1 cellular context compared by ENCODE assay signal in the genomic region with DNA sequence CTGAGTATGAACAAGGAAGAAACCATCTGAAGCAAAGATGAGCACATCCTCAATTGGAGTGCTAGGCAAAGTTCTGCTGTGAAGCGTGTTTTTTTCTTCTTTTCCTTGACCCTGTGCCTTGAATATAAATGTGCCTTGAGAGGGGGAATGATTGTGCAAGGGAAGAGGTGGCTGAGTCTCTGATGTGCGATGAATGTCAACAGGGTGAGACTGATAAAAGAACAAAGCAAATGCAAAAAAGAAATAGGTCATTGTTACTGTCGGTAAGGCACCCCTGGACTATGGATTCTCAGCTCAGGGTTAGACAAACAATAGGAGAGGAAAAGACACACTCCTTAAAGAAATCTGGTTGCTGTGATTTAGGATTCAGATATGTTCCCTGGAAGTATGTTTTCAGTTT.
TF ChIP-seq lines count a peak whose summit lies in the region.

No MANE protein-coding gene starts in this region.

TF ChIP-seq in HepG2, 621 proteins besides CTCF, POLR2A, EP300 and RAD21 (continued from another document):
- TF ChIP-seq, protein P1, sequence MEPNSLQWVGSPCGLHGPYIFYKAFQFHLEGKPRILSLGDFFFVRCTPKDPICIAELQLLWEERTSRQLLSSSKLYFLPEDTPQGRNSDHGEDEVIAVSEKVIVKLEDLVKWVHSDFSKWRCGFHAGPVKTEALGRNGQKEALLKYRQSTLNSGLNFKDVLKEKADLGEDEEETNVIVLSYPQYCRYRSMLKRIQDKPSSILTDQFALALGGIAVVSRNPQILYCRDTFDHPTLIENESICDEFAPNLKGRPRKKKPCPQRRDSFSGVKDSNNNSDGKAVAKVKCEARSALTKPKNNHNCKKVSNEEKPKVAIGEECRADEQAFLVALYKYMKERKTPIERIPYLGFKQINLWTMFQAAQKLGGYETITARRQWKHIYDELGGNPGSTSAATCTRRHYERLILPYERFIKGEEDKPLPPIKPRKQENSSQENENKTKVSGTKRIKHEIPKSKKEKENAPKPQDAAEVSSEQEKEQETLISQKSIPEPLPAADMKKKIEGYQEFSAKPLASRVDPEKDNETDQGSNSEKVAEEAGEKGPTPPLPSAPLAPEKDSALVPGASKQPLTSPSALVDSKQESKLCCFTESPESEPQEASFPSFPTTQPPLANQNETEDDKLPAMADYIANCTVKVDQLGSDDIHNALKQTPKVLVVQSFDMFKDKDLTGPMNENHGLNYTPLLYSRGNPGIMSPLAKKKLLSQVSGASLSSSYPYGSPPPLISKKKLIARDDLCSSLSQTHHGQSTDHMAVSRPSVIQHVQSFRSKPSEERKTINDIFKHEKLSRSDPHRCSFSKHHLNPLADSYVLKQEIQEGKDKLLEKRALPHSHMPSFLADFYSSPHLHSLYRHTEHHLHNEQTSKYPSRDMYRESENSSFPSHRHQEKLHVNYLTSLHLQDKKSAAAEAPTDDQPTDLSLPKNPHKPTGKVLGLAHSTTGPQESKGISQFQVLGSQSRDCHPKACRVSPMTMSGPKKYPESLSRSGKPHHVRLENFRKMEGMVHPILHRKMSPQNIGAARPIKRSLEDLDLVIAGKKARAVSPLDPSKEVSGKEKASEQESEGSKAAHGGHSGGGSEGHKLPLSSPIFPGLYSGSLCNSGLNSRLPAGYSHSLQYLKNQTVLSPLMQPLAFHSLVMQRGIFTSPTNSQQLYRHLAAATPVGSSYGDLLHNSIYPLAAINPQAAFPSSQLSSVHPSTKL (CRISPR knock-in tag; IDR thresholded peaks at IDR 0.05) = peak; percentile 96
- TF ChIP-seq, protein P2, sequence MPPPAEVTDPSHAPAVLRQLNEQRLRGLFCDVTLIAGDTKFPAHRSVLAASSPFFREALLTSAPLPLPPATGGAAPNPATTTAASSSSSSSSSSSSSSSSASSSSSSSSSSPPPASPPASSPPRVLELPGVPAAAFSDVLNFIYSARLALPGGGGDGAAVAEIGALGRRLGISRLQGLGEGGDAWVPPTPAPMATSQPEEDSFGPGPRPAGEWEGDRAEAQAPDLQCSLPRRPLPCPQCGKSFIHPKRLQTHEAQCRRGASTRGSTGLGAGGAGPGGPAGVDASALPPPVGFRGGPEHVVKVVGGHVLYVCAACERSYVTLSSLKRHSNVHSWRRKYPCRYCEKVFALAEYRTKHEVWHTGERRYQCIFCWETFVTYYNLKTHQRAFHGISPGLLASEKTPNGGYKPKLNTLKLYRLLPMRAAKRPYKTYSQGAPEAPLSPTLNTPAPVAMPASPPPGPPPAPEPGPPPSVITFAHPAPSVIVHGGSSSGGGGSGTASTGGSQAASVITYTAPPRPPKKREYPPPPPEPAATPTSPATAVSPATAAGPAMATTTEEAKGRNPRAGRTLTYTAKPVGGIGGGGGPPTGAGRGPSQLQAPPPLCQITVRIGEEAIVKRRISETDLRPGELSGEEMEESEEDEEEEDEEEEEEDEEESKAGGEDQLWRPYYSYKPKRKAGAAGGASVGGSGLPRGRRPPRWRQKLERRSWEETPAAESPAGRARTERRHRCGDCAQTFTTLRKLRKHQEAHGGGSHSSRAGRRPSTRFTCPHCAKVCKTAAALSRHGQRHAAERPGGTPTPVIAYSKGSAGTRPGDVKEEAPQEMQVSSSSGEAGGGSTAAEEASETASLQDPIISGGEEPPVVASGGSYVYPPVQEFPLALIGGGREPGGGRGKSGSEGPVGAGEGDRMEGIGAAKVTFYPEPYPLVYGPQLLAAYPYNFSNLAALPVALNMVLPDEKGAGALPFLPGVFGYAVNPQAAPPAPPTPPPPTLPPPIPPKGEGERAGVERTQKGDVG (CRISPR knock-in tag; IDR thresholded peaks at IDR 0.05; ENCODE audit: borderline replicate concordance) = no peak
- TF ChIP-seq ZNF547 (CRISPR knock-in tag; IDR thresholded peaks at IDR 0.05) = no peak
- peak; percentile 78 for TF ChIP-seq NR2F2 (IDR thresholded peaks at IDR 0.05; ENCODE audit: borderline replicate concordance, low read depth)
- TF ChIP-seq, protein P3, sequence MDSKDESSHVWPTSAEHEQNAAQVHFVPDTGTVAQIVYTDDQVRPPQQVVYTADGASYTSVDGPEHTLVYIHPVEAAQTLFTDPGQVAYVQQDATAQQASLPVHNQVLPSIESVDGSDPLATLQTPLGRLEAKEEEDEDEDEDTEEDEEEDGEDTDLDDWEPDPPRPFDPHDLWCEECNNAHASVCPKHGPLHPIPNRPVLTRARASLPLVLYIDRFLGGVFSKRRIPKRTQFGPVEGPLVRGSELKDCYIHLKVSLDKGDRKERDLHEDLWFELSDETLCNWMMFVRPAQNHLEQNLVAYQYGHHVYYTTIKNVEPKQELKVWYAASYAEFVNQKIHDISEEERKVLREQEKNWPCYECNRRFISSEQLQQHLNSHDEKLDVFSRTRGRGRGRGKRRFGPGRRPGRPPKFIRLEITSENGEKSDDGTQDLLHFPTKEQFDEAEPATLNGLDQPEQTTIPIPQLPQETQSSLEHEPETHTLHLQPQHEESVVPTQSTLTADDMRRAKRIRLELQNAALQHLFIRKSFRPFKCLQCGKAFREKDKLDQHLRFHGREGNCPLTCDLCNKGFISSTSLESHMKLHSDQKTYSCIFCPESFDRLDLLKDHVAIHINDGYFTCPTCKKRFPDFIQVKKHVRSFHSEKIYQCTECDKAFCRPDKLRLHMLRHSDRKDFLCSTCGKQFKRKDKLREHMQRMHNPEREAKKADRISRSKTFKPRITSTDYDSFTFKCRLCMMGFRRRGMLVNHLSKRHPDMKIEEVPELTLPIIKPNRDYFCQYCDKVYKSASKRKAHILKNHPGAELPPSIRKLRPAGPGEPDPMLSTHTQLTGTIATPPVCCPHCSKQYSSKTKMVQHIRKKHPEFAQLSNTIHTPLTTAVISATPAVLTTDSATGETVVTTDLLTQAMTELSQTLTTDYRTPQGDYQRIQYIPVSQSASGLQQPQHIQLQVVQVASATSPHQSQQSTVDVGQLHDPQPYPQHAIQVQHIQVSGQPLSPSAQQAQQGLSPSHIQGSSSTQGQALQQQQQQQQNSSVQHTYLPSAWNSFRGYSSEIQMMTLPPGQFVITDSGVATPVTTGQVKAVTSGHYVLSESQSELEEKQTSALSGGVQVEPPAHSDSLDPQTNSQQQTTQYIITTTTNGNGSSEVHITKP (CRISPR knock-in tag; IDR thresholded peaks at IDR 0.05; ENCODE audit: low read depth) = 0 out of 2 replicates have a peak, but pooled peaks have one; percentile 46
- TF ChIP-seq ZNF816 (CRISPR knock-in tag; IDR thresholded peaks at IDR 0.05; ENCODE audit: borderline replicate concordance) = no peak
